Comparison of ENCODE assay signal across 17 cellular contexts in the genomic region with DNA sequence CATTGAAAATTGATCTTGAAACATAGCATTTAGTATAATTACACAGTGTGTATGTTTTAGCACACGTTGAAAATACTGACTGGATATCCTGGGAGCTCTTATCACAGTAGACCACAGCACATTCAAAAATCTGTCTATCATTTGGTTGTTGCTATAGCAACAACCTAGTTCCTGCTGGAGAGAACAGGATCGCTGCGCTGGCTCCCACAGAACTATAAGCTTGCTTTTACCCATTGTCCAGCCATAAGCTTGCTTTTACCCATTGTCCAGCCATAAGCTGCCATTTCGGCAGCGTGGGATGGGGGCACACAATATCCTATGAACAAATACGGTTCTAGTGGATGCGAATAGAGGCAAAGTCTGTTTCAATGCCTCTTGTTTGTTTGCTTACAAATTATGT.
DNase-seq lines count a peak whose midpoint lies in the region; TF ChIP-seq lines count a peak whose summit lies in the region.
"Had no signal": no experiment of that assay in that cellular context is flagged by ENCODE, and none has a peak within 500 bp of the region (broad histone marks: within the 10 kb centered on the region; RNA-seq: fewer than 3 reads in every experiment).

No MANE protein-coding gene starts in this region.

- no peaks in the 10 kb centered on the region for H4K20me1 ChIP-seq in GM23248 (ENCODE audit: insufficient read depth)
- H4K20me1 ChIP-seq in neural cell (ENCODE audit: insufficient read depth): no peaks in the 10 kb centered on the region

- H2AFZ ChIP-seq in GM23248 (no peak overlapping the region), neural cell (ENCODE audit: low read depth, low read length) (peak overlapping the region; percentile 41)

- no peaks in the 10 kb centered on the region for H3K9me2 ChIP-seq in GM23248 (ENCODE audit: insufficient read depth)
- H3K9me2 ChIP-seq in neural cell (ENCODE audit: insufficient read depth, low read length): no peaks in the 10 kb centered on the region

- no peaks in the 10 kb centered on the region for H3K27me3 Mint-ChIP-seq in chondrocyte (ENCODE audit: low read depth)
- no peaks in the 10 kb centered on the region for H3K27me3 Mint-ChIP-seq in nephron progenitor cell (ENCODE audit: low read depth, poor library complexity)

- H3K4me1 Mint-ChIP-seq in chondrocyte (ENCODE audit: low read depth) (peaks cover 83% of the 10 kb centered on the region), nephron progenitor cell (peaks cover 14% of the 10 kb centered on the region)

- in situ Hi-C loops in GM23248 (cut with MboI): no loop called here

- peak; percentile 70 for TF ChIP-seq EP300 in neural cell (conservative IDR thresholded peaks at IDR 0.05; ENCODE audit: poor library complexity, severe bottlenecking)

- H3K36me3 Mint-ChIP-seq in chondrocyte (ENCODE audit: low read depth) (peaks cover 4% of the 10 kb centered on the region), nephron progenitor cell (ENCODE audit: low read depth) (no peaks in the 10 kb centered on the region)

- H3K36me3 ChIP-seq in GM23248 (ENCODE audit: low read depth) (no peaks in the 10 kb centered on the region), neural cell (ENCODE audit: insufficient read depth, low read length) (no peaks in the 10 kb centered on the region)
- H3K36me3 ChIP-seq: left lung, SJCRH30 had no signal

- peak overlapping the region; percentile 12 for H3K4me2 ChIP-seq in GM23248 (ENCODE audit: unreplicated experiment)
- peak overlapping the region; percentile 14 for H3K4me2 ChIP-seq in neural cell (ENCODE audit: low read length)

- H3K9ac ChIP-seq in GM23248 (no peak overlapping the region), neural cell (ENCODE audit: low read length) (peak overlapping the region; percentile 62)

- peak overlapping the region; percentile 97 for H3K27ac Mint-ChIP-seq in chondrocyte (ENCODE audit: unreplicated experiment)
- no peak overlapping the region for H3K27ac Mint-ChIP-seq in nephron progenitor cell

- peaks cover 24% of the 10 kb centered on the region for H3K4me1 ChIP-seq in GM23248 (ENCODE audit: insufficient read depth)
- H3K4me1 ChIP-seq: left lung, testis had no signal

- TF ChIP-seq CTCF in chondrocyte (IDR thresholded peaks at IDR 0.05): no peak
- TF ChIP-seq CTCF in neural cell (IDR thresholded peaks at IDR 0.05; ENCODE audit: poor library complexity, severe bottlenecking): no peak
- TF ChIP-seq CTCF in nephron progenitor cell (IDR thresholded peaks at IDR 0.05): no peak

- DNase-seq in GM23248: no peak
- DNase-seq in NCI-H748 (lab: John Stamatoyannopoulos, UW; ENCODE audit: unreplicated experiment): peak; percentile 90
- DNase-seq in chondrocyte (ENCODE audit: low spot score): no peak
- no peak for DNase-seq in activated CD8-positive, alpha-beta memory T cell treated with anti-CD3 and anti-CD28 coated beads, Interleukin-2, amount 50 U/mL, for 4 hours
- DNase-seq in NAMALWA (ENCODE audit: low spot score): no peak
- no peak for DNase-seq in nephron progenitor cell
- no peak for DNase-seq in COLO668 (lab: John Stamatoyannopoulos, UW; ENCODE audit: unreplicated experiment)
- DNase-seq: Calu3; left lung; NCI-H2171 treated with DMSO at 0.1 percent for 48 hours; small intestine; stimulated activated CD4-positive, alpha-beta T cell treated with anti-CD3 and anti-CD28 coated beads, Interleukin-4, amount 100 ng/mL, for 4 hours; stimulated activated CD8-positive, alpha-beta memory T cell treated with anti-CD3 and anti-CD28 coated beads, Interleukin-4, amount 100 ng/mL, for 48 hours; testis had no signal

- H3K4me3 Mint-ChIP-seq in chondrocyte (ENCODE audit: unreplicated experiment) (no peak overlapping the region), nephron progenitor cell (no peak overlapping the region)

- H3F3A ChIP-seq in GM23248 (ENCODE audit: insufficient read depth): peaks cover 14% of the 10 kb centered on the region; the same call in 1 of the 2 replicates
- H3F3A ChIP-seq in neural cell (ENCODE audit: insufficient read depth, low read length, poor library complexity, severe bottlenecking): peaks cover 6% of the 10 kb centered on the region

- H3K9me3 Mint-ChIP-seq in chondrocyte (ENCODE audit: low read depth) (peaks cover 20% of the 10 kb centered on the region), nephron progenitor cell (peaks cover 15% of the 10 kb centered on the region)

- H3K9me3 ChIP-seq in GM23248 (ENCODE audit: low read depth) (no peaks in the 10 kb centered on the region), neural cell (ENCODE audit: low read length) (no peaks in the 10 kb centered on the region)
- H3K9me3 ChIP-seq: SJCRH30, testis had no signal

- peak overlapping the region; percentile 4; the same call in 1 of the 2 replicates for H3K27ac ChIP-seq in GM23248
- peak overlapping the region; percentile 95 for H3K27ac ChIP-seq in neural cell (ENCODE audit: low read length)
- H3K27ac ChIP-seq: coronary artery, left lung, SJCRH30, testis had no signal

- WGBS in GM23248 (ENCODE audit: low coverage in 1 of 2, low lambda C conversion rate in 2 of 2, missing lambda C conversion rate in 2 of 2), 2 experiments: 40 to 46% methylated on average over 7 of the region's 7 CpGs

- H3K79me2 ChIP-seq in GM23248 (ENCODE audit: insufficient read depth): no peaks in the 10 kb centered on the region
- no peaks in the 10 kb centered on the region for H3K79me2 ChIP-seq in neural cell (replicated peaks; ENCODE audit: insufficient read depth, low read length)

- no peaks in the 10 kb centered on the region for H3K27me3 ChIP-seq in GM23248 (replicated peaks; ENCODE audit: insufficient read depth)
- no peaks in the 10 kb centered on the region for H3K27me3 ChIP-seq in neural cell (ENCODE audit: insufficient read depth, low read depth, low read length)
- H3K27me3 ChIP-seq: left lung, SJCRH30, testis had no signal

- H3K4me3 ChIP-seq in GM23248 (no peak overlapping the region), neural cell (ENCODE audit: low read length) (peak overlapping the region; percentile 12)
- H3K4me3 ChIP-seq: coronary artery, left lung, SJCRH30, testis had no signal

- TF ChIP-seq RAD21 in neural cell (conservative IDR thresholded peaks at IDR 0.05): no peak

TF ChIP-seq in neural cell, 6 proteins besides CTCF, POLR2A, EP300 and RAD21:
- TF ChIP-seq, protein P1, sequence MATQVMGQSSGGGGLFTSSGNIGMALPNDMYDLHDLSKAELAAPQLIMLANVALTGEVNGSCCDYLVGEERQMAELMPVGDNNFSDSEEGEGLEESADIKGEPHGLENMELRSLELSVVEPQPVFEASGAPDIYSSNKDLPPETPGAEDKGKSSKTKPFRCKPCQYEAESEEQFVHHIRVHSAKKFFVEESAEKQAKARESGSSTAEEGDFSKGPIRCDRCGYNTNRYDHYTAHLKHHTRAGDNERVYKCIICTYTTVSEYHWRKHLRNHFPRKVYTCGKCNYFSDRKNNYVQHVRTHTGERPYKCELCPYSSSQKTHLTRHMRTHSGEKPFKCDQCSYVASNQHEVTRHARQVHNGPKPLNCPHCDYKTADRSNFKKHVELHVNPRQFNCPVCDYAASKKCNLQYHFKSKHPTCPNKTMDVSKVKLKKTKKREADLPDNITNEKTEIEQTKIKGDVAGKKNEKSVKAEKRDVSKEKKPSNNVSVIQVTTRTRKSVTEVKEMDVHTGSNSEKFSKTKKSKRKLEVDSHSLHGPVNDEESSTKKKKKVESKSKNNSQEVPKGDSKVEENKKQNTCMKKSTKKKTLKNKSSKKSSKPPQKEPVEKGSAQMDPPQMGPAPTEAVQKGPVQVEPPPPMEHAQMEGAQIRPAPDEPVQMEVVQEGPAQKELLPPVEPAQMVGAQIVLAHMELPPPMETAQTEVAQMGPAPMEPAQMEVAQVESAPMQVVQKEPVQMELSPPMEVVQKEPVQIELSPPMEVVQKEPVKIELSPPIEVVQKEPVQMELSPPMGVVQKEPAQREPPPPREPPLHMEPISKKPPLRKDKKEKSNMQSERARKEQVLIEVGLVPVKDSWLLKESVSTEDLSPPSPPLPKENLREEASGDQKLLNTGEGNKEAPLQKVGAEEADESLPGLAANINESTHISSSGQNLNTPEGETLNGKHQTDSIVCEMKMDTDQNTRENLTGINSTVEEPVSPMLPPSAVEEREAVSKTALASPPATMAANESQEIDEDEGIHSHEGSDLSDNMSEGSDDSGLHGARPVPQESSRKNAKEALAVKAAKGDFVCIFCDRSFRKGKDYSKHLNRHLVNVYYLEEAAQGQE (IDR thresholded peaks at IDR 0.05; ENCODE audit: borderline replicate concordance): peak; percentile 34
- TF ChIP-seq MXI1 (conservative IDR thresholded peaks at IDR 0.05; ENCODE audit: poor library complexity, severe bottlenecking) (no peak), TAF1 (IDR thresholded peaks at IDR 0.05; ENCODE audit: low read depth) (no peak), SMC3 (conservative IDR thresholded peaks at IDR 0.05; ENCODE audit: poor library complexity) (no peak), POLR2AphosphoS5 (IDR thresholded peaks at IDR 0.05) (peak; percentile 47), EZH2 (IDR thresholded peaks at IDR 0.05; ENCODE audit: borderline replicate concordance, insufficient read depth, low read length, poor library complexity, severe bottlenecking) (no peak)
